8 cellular contexts compared by ENCODE assay signal in genomic region chrX:110310896-110311295, GRCh38. TPM values are rescaled to one million over a fixed set of nuclear protein-coding genes. Genes with fewer than 3 reads are reported as not detected.
DNase-seq lines count a peak whose midpoint lies in the region; ATAC-seq and FAIRE-seq lines count a peak whose summit lies in the region.

No MANE protein-coding gene starts in this region.

- no peak for FAIRE-seq in RCC 7860 (lab: Jason Lieb, UNC)

- peak; percentile 7 for DNase-seq in activated CD4-positive, alpha-beta T cell treated with anti-CD3 and anti-CD28 coated beads for 1 hour
- peak; percentile 62 for DNase-seq in myocyte (ENCODE audit: low read depth)
- DNase-seq in RCC 7860 (ENCODE audit: low spot score): no peak
- DNase-seq in NCI-H1092 (lab: John Stamatoyannopoulos, UW): no peak
- DNase-seq in islet precursor cell: no peak

- ATAC-seq in GM18858 (IDR thresholded peaks at IDR 0.05; ENCODE audit: unreplicated experiment): peak; percentile 75
- ATAC-seq in HG02798 (IDR thresholded peaks at IDR 0.05; ENCODE audit: poor library complexity, unreplicated experiment): peak; percentile 95
- ATAC-seq in HG03097 (IDR thresholded peaks at IDR 0.05; ENCODE audit: low FRiP score, unreplicated experiment): no peak

RNA-seq across cellular contexts. Expression of gene AMMECR1, which starts 7.0 kb away (rescaled TPM):
- total RNA-seq in myocyte: 12.5 and 17.4 TPM in 2 replicates
- polyA plus RNA-seq in myocyte (2012): 5.1 TPM

RNA-seq across cellular contexts. Expression of gene RTL9, which starts 47.8 kb away (rescaled TPM):
- total RNA-seq in myocyte: 0.52 and 1.2 TPM in 2 replicates
- polyA plus RNA-seq in myocyte (2012): 0.32 TPM

Comparison
In these comparisons a context has a peak if more than half of its experiments do, and no peak if none do; other contexts are left out.
1. DNase-seq: peak in activated CD4-positive, alpha-beta T cell treated with anti-CD3 and anti-CD28 coated beads for 1 hour (single experiment) and myocyte (single experiment); none in RCC 7860 (single experiment), NCI-H1092 (single experiment) and islet precursor cell (single experiment).